Comparison of ENCODE assay signal across 12 cellular contexts in the genomic region with DNA sequence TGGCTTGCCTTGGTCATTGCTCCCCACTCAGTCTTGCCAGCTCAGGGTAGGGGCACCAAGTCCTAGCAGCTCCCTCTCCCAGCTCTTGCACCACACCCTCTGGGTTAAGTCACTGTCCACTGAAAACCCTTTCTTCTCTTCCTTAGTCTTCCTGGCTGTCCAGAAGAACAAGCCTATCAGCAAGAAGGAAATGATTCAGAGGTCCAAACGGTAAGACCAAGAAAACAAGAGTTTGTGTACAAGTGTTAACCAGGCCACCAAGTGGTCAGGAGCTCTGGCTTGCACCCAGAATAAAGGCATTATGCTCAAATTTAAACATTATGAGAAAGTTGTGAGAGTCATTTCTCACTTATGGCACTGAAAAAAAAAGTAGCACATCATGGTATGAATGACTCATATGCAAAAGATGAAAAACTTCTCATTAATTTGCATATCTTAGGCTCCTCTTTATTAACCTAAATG. TPM values are rescaled to one million over a fixed set of nuclear protein-coding genes. Genes with fewer than 3 reads are reported as not detected.
DNase-seq lines count a peak whose midpoint lies in the region; ATAC-seq and TF ChIP-seq lines count a peak whose summit lies in the region.
"Not testable (repeated sequence)": the region's sequence is repeated elsewhere in the genome, so short reads cannot be mapped to it uniquely, and the experiment has no call there.
"Had no signal": no experiment of that assay in that cellular context is flagged by ENCODE, and none has a peak within 500 bp of the region (broad histone marks: within the 10 kb centered on the region; RNA-seq: fewer than 3 reads in every experiment).

No MANE protein-coding gene starts in this region.

- H3K9ac ChIP-seq in mammary epithelial cell (ENCODE audit: insufficient read depth, low read length): not testable (repeated sequence)

- H3K9me3 Mint-ChIP-seq in activated T-cell treated with anti-CD3 and anti-CD28 coated beads, Interleukin-2, amount 50 U/mL, for 24 hours: not testable (repeated sequence)

- dilution Hi-C loops in mammary epithelial cell (cut with HindIII; ENCODE audit: low sequenced_read_pairs): not testable (repeated sequence)

- not testable (repeated sequence) for H3K4me3 ChIP-seq in GM12865 (ENCODE audit: low read depth, low read length); mammary epithelial cell (replicated peaks in 1 of 3; ENCODE audit: insufficient read depth in 1 of 3, low read depth in 2 of 3, low read length in 3 of 3)

- not testable (repeated sequence) for H3K4me3 Mint-ChIP-seq in activated T-cell treated with anti-CD3 and anti-CD28 coated beads, Interleukin-2, amount 50 U/mL, for 24 hours

- intact Hi-C loops in mammary epithelial cell (cut with micrococcal nuclease): not testable (repeated sequence)

- not testable (repeated sequence) for H4K20me1 ChIP-seq in mammary epithelial cell (ENCODE audit: insufficient read depth, low read length)

- not testable (repeated sequence) for H3K27me3 Mint-ChIP-seq in activated T-cell treated with anti-CD3 and anti-CD28 coated beads, Interleukin-2, amount 50 U/mL, for 24 hours

- H3K36me3 Mint-ChIP-seq in activated T-cell treated with anti-CD3 and anti-CD28 coated beads, Interleukin-2, amount 50 U/mL, for 24 hours (ENCODE audit: low read depth): not testable (repeated sequence)

- CTCF ChIA-PET in mammary epithelial cell (lab: Charles Lee; ENCODE audit: low non-redundant PET): not testable (repeated sequence)

- H3K36me3 ChIP-seq in mammary epithelial cell (ENCODE audit: insufficient read depth, low read length): not testable (repeated sequence)

- H3K79me2 ChIP-seq in mammary epithelial cell (ENCODE audit: insufficient read depth, low read length): not testable (repeated sequence)

- not testable (repeated sequence) for H2AFZ ChIP-seq in mammary epithelial cell (ENCODE audit: low read depth, low read length)

- H3K9me3 ChIP-seq in mammary epithelial cell (replicated peaks; ENCODE audit: insufficient read depth, low read length): not testable (repeated sequence)

- TF ChIP-seq CTCF in GM12865 (IDR thresholded peaks at IDR 0.05; ENCODE audit: insufficient read depth, low read depth, low read length, missing control alignments); mammary epithelial cell (conservative IDR thresholded peaks at IDR 0.05 in 1 of 2, IDR thresholded peaks at IDR 0.05 in 1 of 2; ENCODE audit: extremely low read depth in 1 of 2, insufficient read depth in 1 of 2, low read depth in 1 of 2, low read length in 2 of 2): not testable (repeated sequence)

- DNase-seq in GM12865 (ENCODE audit: low read depth) (peak; percentile 42), HT1080 (ENCODE audit: low read depth) (peak; percentile 26), foreskin melanocyte (peak; percentile 8)
- DNase-seq in activated T-cell treated with anti-CD3 and anti-CD28 coated beads, Interleukin-2, amount 50 U/mL, for 24 hours; mammary epithelial cell; stimulated activated naive CD8-positive, alpha-beta T cell treated with anti-CD3 and anti-CD28 coated beads, Interleukin-15, Interleukin-2, amounts not matched to agents 100 U/mL and 50 U/mL, for 24 hours: not testable (repeated sequence)

- H3K4me2 ChIP-seq in mammary epithelial cell (ENCODE audit: insufficient read depth, low read depth, low read length): not testable (repeated sequence)

- ATAC-seq in GM19395 (IDR thresholded peaks at IDR 0.05; ENCODE audit: unreplicated experiment): peak; percentile 47
- peak; percentile 45 for ATAC-seq in HG02610 (IDR thresholded peaks at IDR 0.05; ENCODE audit: unreplicated experiment)
- ATAC-seq in stimulated activated naive CD8-positive, alpha-beta T cell treated with anti-CD3 and anti-CD28 coated beads, Interleukin-15, Interleukin-2, amounts not matched to agents 100 U/mL and 50 U/mL, for 24 hours: peak; percentile 19

- H3K27ac Mint-ChIP-seq in activated T-cell treated with anti-CD3 and anti-CD28 coated beads, Interleukin-2, amount 50 U/mL, for 24 hours: peak overlapping the region; percentile 48

- not testable (repeated sequence) for H3K4me1 Mint-ChIP-seq in activated T-cell treated with anti-CD3 and anti-CD28 coated beads, Interleukin-2, amount 50 U/mL, for 24 hours (ENCODE audit: low read depth)

- in situ Hi-C loops in mammary epithelial cell (cut with MboI; ENCODE audit: low sequenced_read_pairs in 2 of 2): not testable (repeated sequence)

- BruUV-seq in mammary epithelial cell (replicated peaks; lab: Mats Ljungman, UMichigan): TSS peak; percentile 88

- not testable (repeated sequence) for H3K27ac ChIP-seq in mammary epithelial cell (ENCODE audit: insufficient read depth, low read depth, low read length)

- not testable (repeated sequence) for H3K4me1 ChIP-seq in mammary epithelial cell (ENCODE audit: insufficient read depth, low read length)

- not testable (repeated sequence) for H3K27me3 ChIP-seq in mammary epithelial cell (ENCODE audit: insufficient read depth, low read length)

- WGBS in mammary epithelial cell (ENCODE audit: low coverage, missing lambda C conversion rate): 25% methylated on average over 1 of the region's 1 CpG

RNA-seq across cellular contexts. Expression of a gene that starts 32.5 kb away (rescaled TPM):
- not detected in 2 replicates for total RNA-seq in HT1080 (2014; rRNA removed; shearing (Covaris generic))
- not detected in 2 replicates for polyA plus RNA-seq in HT1080 (2015; cell fraction: cytosol; rRNA removed)
- not detected in 2 replicates for polyA plus RNA-seq in HT1080 (2015; cell fraction: nucleus; rRNA removed)
- total RNA-seq in mammary epithelial cell: not detected
- polyA plus RNA-seq in mammary epithelial cell: not detected
- not detected for polyA minus RNA-seq in mammary epithelial cell
- total RNA-seq: A673, HT-29, IMR-90, Right ventricle myocardium superior had no signal
- polyA plus RNA-seq: IMR-90 had no signal
